Comparison of ENCODE assay signal across 22 cellular contexts in genomic region chr9:136115641-136116359, GRCh38. TPM values are rescaled to one million over a fixed set of nuclear protein-coding genes. Genes with fewer than 3 reads are reported as not detected.
DNase-seq lines count a peak whose midpoint lies in the region; TF ChIP-seq lines count a peak whose summit lies in the region.
"Had no signal": no experiment of that assay in that cellular context is flagged by ENCODE, and none has a peak within 500 bp of the region (broad histone marks: within the 10 kb centered on the region; RNA-seq: fewer than 3 reads in every experiment).

No MANE protein-coding gene starts in this region.

- H3K27me3 ChIP-seq in BLaER1 treated with 17β-estradiol and CSF1 and Interleukin-3, amounts not matched to agents 10 nM and 100 nM: no peaks in the 10 kb centered on the region
- H3K27me3 ChIP-seq: BE2C had no signal

- TF ChIP-seq CTCF in neural crest cell (conservative IDR thresholded peaks at IDR 0.05): no peak

- peaks cover 35% of the 10 kb centered on the region for H3K36me3 Mint-ChIP-seq in activated T-cell treated with anti-CD3 and anti-CD28 coated beads, Interleukin-2, amount 50 U/mL, for 24 hours (ENCODE audit: low read depth)
- peaks cover 1% of the 10 kb centered on the region for H3K36me3 Mint-ChIP-seq in activated CD4-positive, alpha-beta memory T cell treated with anti-CD3 and anti-CD28 coated beads for 36 hours
- no peaks in the 10 kb centered on the region for H3K36me3 Mint-ChIP-seq in neural crest cell (ENCODE audit: low read depth)
- H3K36me3 Mint-ChIP-seq: CD4-positive, CD25-positive, alpha-beta regulatory T cell had no signal

- peak overlapping the region in 1 of 11 experiments; percentile 95; a peak in 2 of 22 replicates for H3K27ac ChIP-seq in BLaER1 treated with 17β-estradiol and CSF1 and Interleukin-3, amounts not matched to agents 10 nM and 100 nM
- H3K27ac ChIP-seq: GM23248, KMS-11 had no signal

- H4K20me1 ChIP-seq in BLaER1 treated with 17β-estradiol and CSF1 and Interleukin-3, amounts not matched to agents 10 nM and 100 nM: peaks cover 0 to 21% (median 0%) of the 10 kb centered on the region in 11 experiments; a peak in 4 of 22 replicates

- peaks cover 50 to 83% (median 58%) of the 10 kb centered on the region in 10 experiments for H3K4me1 ChIP-seq in BLaER1 treated with 17β-estradiol and CSF1 and Interleukin-3, amounts not matched to agents 10 nM and 100 nM

- POLR2A ChIA-PET in activated CD4-positive, alpha-beta memory T cell treated with anti-CD3 and anti-CD28 coated beads for 36 hours (lab: Charles Lee): no interaction called here

- no peaks in the 10 kb centered on the region for H3K9me3 ChIP-seq in BLaER1 treated with 17β-estradiol and CSF1 and Interleukin-3, amounts not matched to agents 10 nM and 100 nM (replicated peaks in 1 of 11)
- H3K9me3 ChIP-seq: BE2C had no signal

- no peak for DNase-seq in activated T-cell treated with anti-CD3 and anti-CD28 coated beads, Interleukin-2, amount 50 U/mL, for 24 hours
- DNase-seq in activated T-cell treated with anti-CD3 and anti-CD28 coated beads, Interleukin-2, amount 50 U/mL, for 1 hour: no peak
- no peak for DNase-seq in activated CD4-positive, alpha-beta memory T cell treated with anti-CD3 and anti-CD28 coated beads for 36 hours
- no peak for DNase-seq in neural crest cell (ENCODE audit: low read depth, low spot score)
- DNase-seq in COR-L47 (lab: John Stamatoyannopoulos, UW): no peak
- DNase-seq in iPS-NIHi11 (ENCODE audit: low spot score): no peak
- no peak for DNase-seq in stimulated activated CD4-positive, alpha-beta T cell treated with anti-CD3 and anti-CD28 coated beads, Interleukin-1b, Interleukin-23, amount 100 ng/mL, for 48 hours
- DNase-seq: BE2C; CD4-positive, CD25-positive, alpha-beta regulatory T cell; DND-41; GM23248; H9; NCI-H1092 treated with DMSO at 0.1 percent for 48 hours; NCI-H1436 treated with DMSO at 0.1 percent for 48 hours; NCI-H1930; NCI-H2227 treated with DMSO at 0.1 percent for 48 hours; NCI-H510A treated with DMSO at 0.1 percent for 48 hours; NCI-H774; NK-92 treated with Interleukin-12 subunit alpha and Interleukin-12 subunit beta, amount 100 ng/mL, for 24 hours had no signal

- H3K27ac Mint-ChIP-seq in activated T-cell treated with anti-CD3 and anti-CD28 coated beads, Interleukin-2, amount 50 U/mL, for 24 hours: no peak overlapping the region
- peak overlapping the region; percentile 38 for H3K27ac Mint-ChIP-seq in activated CD4-positive, alpha-beta memory T cell treated with anti-CD3 and anti-CD28 coated beads for 36 hours
- no peak overlapping the region for H3K27ac Mint-ChIP-seq in neural crest cell (ENCODE audit: unreplicated experiment)
- H3K27ac Mint-ChIP-seq: H9 had no signal

- intact Hi-C loops in activated CD4-positive, alpha-beta memory T cell treated with anti-CD3 and anti-CD28 coated beads for 36 hours (cut with micrococcal nuclease): loop anchor here (5.0 to 10.0 kb wide), 3 partner anchors 127 to 429 kb away; partner anchors contain the start of genes NOTCH1 and SEC16A

- H3K36me3 ChIP-seq in BLaER1 treated with 17β-estradiol and CSF1 and Interleukin-3, amounts not matched to agents 10 nM and 100 nM: peaks cover 18 to 38% (median 28%) of the 10 kb centered on the region in 11 experiments

- peak overlapping the region in 1 of 11 experiments; percentile 3; a peak in 1 of 22 replicates for H3K4me2 ChIP-seq in BLaER1 treated with 17β-estradiol and CSF1 and Interleukin-3, amounts not matched to agents 10 nM and 100 nM
- H3K4me2 ChIP-seq: KMS-11 had no signal

- no peak overlapping the region for H3K4me3 ChIP-seq in BLaER1 treated with 17β-estradiol and CSF1 and Interleukin-3, amounts not matched to agents 10 nM and 100 nM
- H3K4me3 ChIP-seq: GM12878, GM23248 had no signal

- H3K4me1 Mint-ChIP-seq in activated T-cell treated with anti-CD3 and anti-CD28 coated beads, Interleukin-2, amount 50 U/mL, for 24 hours (ENCODE audit: low read depth): peaks cover 58% of the 10 kb centered on the region
- peaks cover 57% of the 10 kb centered on the region for H3K4me1 Mint-ChIP-seq in activated CD4-positive, alpha-beta memory T cell treated with anti-CD3 and anti-CD28 coated beads for 36 hours (ENCODE audit: low read depth)
- no peaks in the 10 kb centered on the region for H3K4me1 Mint-ChIP-seq in neural crest cell

- H3K9ac ChIP-seq in BLaER1 treated with 17β-estradiol and CSF1 and Interleukin-3, amounts not matched to agents 10 nM and 100 nM: peak overlapping the region in 8 of 11 experiments; percentile 4 to 98 (median 35); a peak in 7 of 22 replicates
- H3K9ac ChIP-seq: GM23248, KMS-11 had no signal

- no peaks in the 10 kb centered on the region for H3K27me3 Mint-ChIP-seq in activated T-cell treated with anti-CD3 and anti-CD28 coated beads, Interleukin-2, amount 50 U/mL, for 24 hours
- no peaks in the 10 kb centered on the region for H3K27me3 Mint-ChIP-seq in activated CD4-positive, alpha-beta memory T cell treated with anti-CD3 and anti-CD28 coated beads for 36 hours
- H3K27me3 Mint-ChIP-seq in neural crest cell (ENCODE audit: low read depth): peaks cover 3% of the 10 kb centered on the region
- H3K27me3 Mint-ChIP-seq: CD4-positive, CD25-positive, alpha-beta regulatory T cell had no signal

- CTCF ChIA-PET in activated CD4-positive, alpha-beta memory T cell treated with anti-CD3 and anti-CD28 coated beads for 36 hours (lab: Charles Lee): no interaction called here

- peak overlapping the region; percentile 44 for H3K4me3 Mint-ChIP-seq in activated T-cell treated with anti-CD3 and anti-CD28 coated beads, Interleukin-2, amount 50 U/mL, for 24 hours
- H3K4me3 Mint-ChIP-seq in activated CD4-positive, alpha-beta memory T cell treated with anti-CD3 and anti-CD28 coated beads for 36 hours: peak overlapping the region; percentile 29
- peak overlapping the region; percentile 62 for H3K4me3 Mint-ChIP-seq in neural crest cell

- no peaks in the 10 kb centered on the region for H3K9me3 Mint-ChIP-seq in activated T-cell treated with anti-CD3 and anti-CD28 coated beads, Interleukin-2, amount 50 U/mL, for 24 hours
- H3K9me3 Mint-ChIP-seq in activated CD4-positive, alpha-beta memory T cell treated with anti-CD3 and anti-CD28 coated beads for 36 hours: no peaks in the 10 kb centered on the region
- no peaks in the 10 kb centered on the region for H3K9me3 Mint-ChIP-seq in neural crest cell
- H3K9me3 Mint-ChIP-seq: CD4-positive, CD25-positive, alpha-beta regulatory T cell; H9 had no signal

RNA-seq across cellular contexts. Expression of gene TMEM250, which starts 2.9 kb away (rescaled TPM):
- 10 to 100 TPM; 28.0 to 28.4 TPM for total RNA-seq in activated CD4-positive, alpha-beta memory T cell treated with anti-CD3 and anti-CD28 coated beads for 36 hours
- 37.4 and 39.0 TPM in 2 replicates for total RNA-seq in neural crest cell

RNA-seq across cellular contexts. Expression of gene NACC2, which starts 20.7 kb away (rescaled TPM):
- 1 to 10 TPM; 8.1 to 8.5 TPM for total RNA-seq in activated CD4-positive, alpha-beta memory T cell treated with anti-CD3 and anti-CD28 coated beads for 36 hours
- total RNA-seq in neural crest cell: 8.1 and 8.6 TPM in 2 replicates
